In genomic region chr2:58633576-58634365, GRCh38 we compare ENCODE assay signal across 14 cellular contexts.
DNase-seq lines count a peak whose midpoint lies in the region; ATAC-seq, FAIRE-seq and TF ChIP-seq lines count a peak whose summit lies in the region.
"Had no signal": no experiment of that assay in that cellular context is flagged by ENCODE, and none has a peak within 500 bp of the region (broad histone marks: within the 10 kb centered on the region; RNA-seq: fewer than 3 reads in every experiment).

No MANE protein-coding gene starts in this region.

- no peaks in the 10 kb centered on the region for H3K9me2 ChIP-seq in OCI-LY7 (ENCODE audit: insufficient read depth, low read length)

- H4K20me1 ChIP-seq in HepG2 (ENCODE audit: insufficient read depth, low read length) (no peaks in the 10 kb centered on the region), OCI-LY7 (ENCODE audit: insufficient read depth, low read length) (no peaks in the 10 kb centered on the region)

- no peak overlapping the region for H3K4me3 ChIP-seq in HepG2 (replicated peaks in 1 of 3; ENCODE audit: insufficient read depth in 1 of 3, low read depth in 2 of 3, low read length in 3 of 3)
- H3K4me3 ChIP-seq in right lobe of liver: no peak overlapping the region
- no peak overlapping the region for H3K4me3 ChIP-seq in OCI-LY7 (ENCODE audit: low read depth, low read length, poor library complexity, severe bottlenecking)
- H3K4me3 ChIP-seq: thoracic aorta had no signal

- H3K4me1 ChIP-seq in HepG2 (ENCODE audit: insufficient read depth, low read length) (no peaks in the 10 kb centered on the region), right lobe of liver (no peaks in the 10 kb centered on the region), OCI-LY7 (ENCODE audit: insufficient read depth, low read length, poor library complexity, severe bottlenecking) (no peaks in the 10 kb centered on the region)

- H3K9me3 ChIP-seq in HepG2 (ENCODE audit: low read length) (no peaks in the 10 kb centered on the region), right lobe of liver (no peaks in the 10 kb centered on the region), OCI-LY7 (ENCODE audit: low read length) (no peaks in the 10 kb centered on the region)
- H3K9me3 ChIP-seq: thoracic aorta had no signal

- no peaks in the 10 kb centered on the region for H3K79me2 ChIP-seq in HepG2 (ENCODE audit: insufficient read depth, low read length)
- no peaks in the 10 kb centered on the region for H3K79me2 ChIP-seq in OCI-LY7 (ENCODE audit: insufficient read depth, low read depth, low read length)

- no peaks in the 10 kb centered on the region for H3K36me3 ChIP-seq in HepG2 (replicated peaks in 1 of 2; ENCODE audit: control insufficient read depth in 1 of 2, insufficient read depth in 2 of 2, low read length in 2 of 2)
- no peaks in the 10 kb centered on the region for H3K36me3 ChIP-seq in right lobe of liver
- H3K36me3 ChIP-seq in OCI-LY7 (ENCODE audit: insufficient read depth, low read length): no peaks in the 10 kb centered on the region
- H3K36me3 ChIP-seq: thoracic aorta had no signal

- no peak overlapping the region for H3K9ac ChIP-seq in HepG2 (ENCODE audit: insufficient read depth, low read depth, low read length)

- H3K27me3 ChIP-seq in HepG2 (ENCODE audit: control insufficient read depth in 1 of 2, insufficient read depth in 2 of 2, low read length in 2 of 2): no peaks in the 10 kb centered on the region
- no peaks in the 10 kb centered on the region for H3K27me3 ChIP-seq in right lobe of liver

- POLR2A ChIA-PET in HepG2 (lab: Yijun Ruan, JAX) (no interaction called here), OCI-LY7 (lab: Charles Lee) (interaction anchor here (0.7 to 1.1 kb wide), 4 partner anchors 12 to 132 kb away, joined by 3 to 4 read pairs (median 4); no protein-coding TSS in a partner anchor)

- TF ChIP-seq POLR2A in HepG2 (IDR thresholded peaks at IDR 0.05; ENCODE audit: insufficient read depth in 1 of 2, low read depth in 2 of 2, low read length in 2 of 2): no peak
- TF ChIP-seq POLR2A in right lobe of liver (IDR thresholded peaks at IDR 0.05): no peak

- TF ChIP-seq CTCF in HepG2 (CRISPR knock-in tag; IDR thresholded peaks at IDR 0.05) (no peak), right lobe of liver (IDR thresholded peaks at IDR 0.05) (no peak), OCI-LY7 (conservative IDR thresholded peaks at IDR 0.05; ENCODE audit: low read length) (no peak)

- no TSS peak for BruUV-seq in HepG2 (replicated peaks; lab: Mats Ljungman, UMichigan)
- no TSS peak for BruUV-seq in OCI-LY7 (replicated peaks; lab: Mats Ljungman, UMichigan)

- CTCF ChIA-PET in HepG2 (lab: Yijun Ruan, JAX; ENCODE audit: low intra/inter-chr PET ratio, low total read pairs) (no interaction called here), OCI-LY7 (lab: Charles Lee; ENCODE audit: unreplicated experiment) (no interaction called here)

- no peak overlapping the region for H2AFZ ChIP-seq in HepG2 (ENCODE audit: low read length)
- no peak overlapping the region for H2AFZ ChIP-seq in OCI-LY7 (ENCODE audit: low read length)

- ATAC-seq in HepG2 (no peak), right lobe of liver (no peak)
- ATAC-seq: activated CD8-positive, alpha-beta T cell treated with anti-CD3 and anti-CD28 coated beads, Interleukin-2, amount 10 ng/mL, durations not matched to agents 7 days and 5 days; sciatic nerve had no signal

- WGBS in HepG2 (ENCODE audit: low lambda C conversion rate): under 1% methylated on average over 3 of the region's 3 CpGs
- WGBS in right lobe of liver (ENCODE audit: insufficient coverage, low coverage, low lambda C conversion rate, missing lambda C conversion rate): 52% methylated on average over 3 of the region's 3 CpGs

- peak; percentile 14 for DNase-seq in HepG2 (ENCODE audit: low spot score)
- no peak for DNase-seq in right lobe of liver
- DNase-seq in SW480 (ENCODE audit: low spot score): peak; percentile 27
- peak; percentile 18 for DNase-seq in fibroblast of the conjunctiva (ENCODE audit: low read depth)
- peak; percentile 43 for DNase-seq in urothelium cell line (ENCODE audit: low spot score)
- DNase-seq in OCI-M1 (lab: John Stamatoyannopoulos, UW): no peak
- DNase-seq in OCI-LY7 (ENCODE audit: low spot score): no peak
- DNase-seq in activated naive CD4-positive, alpha-beta T cell treated with anti-CD3 and anti-CD28 coated beads, Interleukin-2, amount 50 U/mL, for 16 hours: no peak
- DNase-seq: activated CD8-positive, alpha-beta T cell treated with anti-CD3 and anti-CD28 coated beads, Interleukin-2, amount 10 ng/mL, durations not matched to agents 7 days and 5 days; activated naive CD4-positive, alpha-beta T cell treated with anti-CD3 and anti-CD28 coated beads for 36 hours; NCI-H187 had no signal

- TF ChIP-seq EP300 in HepG2 (IDR thresholded peaks at IDR 0.05; ENCODE audit: low read depth in 2 of 2, low read length in 2 of 2) (no peak), HepG2 (CRISPR knock-in tag; IDR thresholded peaks at IDR 0.05; ENCODE audit: borderline replicate concordance) (no peak)

- TF ChIP-seq RAD21 in HepG2 (CRISPR knock-in tag; IDR thresholded peaks at IDR 0.05): no peak

- no peak for FAIRE-seq in HepG2 (lab: Jason Lieb, UNC)
- no peak for FAIRE-seq in urothelium cell line (lab: Jason Lieb, UNC)
- FAIRE-seq: A204.1 had no signal

- in situ Hi-C loops in HepG2 (cut with HindIII; ENCODE audit: extremely low pct_ligation_motif_present, low pct_unique_long_range_greater_than_20kb): no loop called here

- H3K27ac ChIP-seq in HepG2 (ENCODE audit: extremely low read length, insufficient read depth, low read length) (no peak overlapping the region), right lobe of liver (no peak overlapping the region), OCI-LY7 (ENCODE audit: low read depth, low read length, poor library complexity, severe bottlenecking) (no peak overlapping the region)
- H3K27ac ChIP-seq: thoracic aorta had no signal

- intact Hi-C loops in HepG2 (cut with micrococcal nuclease; ENCODE audit: unreplicated experiment) (no loop called here), right lobe of liver (cut with DNase I) (no loop called here), OCI-LY7 (cut with micrococcal nuclease; ENCODE audit: unreplicated experiment) (no loop called here)

- H3K4me2 ChIP-seq in HepG2 (ENCODE audit: low read depth, low read length): no peak overlapping the region
- no peak overlapping the region for H3K4me2 ChIP-seq in OCI-LY7 (ENCODE audit: low read length)

TF ChIP-seq in HepG2, 621 proteins besides CTCF, POLR2A, EP300 and RAD21 (continues in another document):
- TF ChIP-seq HCFC1 (IDR thresholded peaks at IDR 0.05; ENCODE audit: low read depth, low read length) (no peak), RNF2 (conservative IDR thresholded peaks at IDR 0.05; ENCODE audit: low read depth) (no peak), ZBTB39 (CRISPR knock-in tag; IDR thresholded peaks at IDR 0.05) (no peak), ARHGAP35 (CRISPR knock-in tag; IDR thresholded peaks at IDR 0.05; ENCODE audit: borderline replicate concordance) (no peak), ZNF10 (CRISPR knock-in tag; IDR thresholded peaks at IDR 0.05; ENCODE audit: borderline replicate concordance, low read depth) (no peak), BRD4 (CRISPR knock-in tag; IDR thresholded peaks at IDR 0.05) (no peak), HMG20B (CRISPR knock-in tag; conservative IDR thresholded peaks at IDR 0.05) (no peak), JARID2 (CRISPR knock-in tag; IDR thresholded peaks at IDR 0.05; ENCODE audit: insufficient replicate concordance) (no peak), PAX8 (CRISPR knock-in tag; IDR thresholded peaks at IDR 0.05; ENCODE audit: borderline replicate concordance) (no peak), PRDM15 (CRISPR knock-in tag; IDR thresholded peaks at IDR 0.05) (no peak), SIX4 (CRISPR knock-in tag; IDR thresholded peaks at IDR 0.05) (no peak), TAF15 (IDR thresholded peaks at IDR 0.05; ENCODE audit: low read depth, low read length, poor library complexity, severe bottlenecking) (no peak)

Comparison
In these comparisons a context has a peak if more than half of its experiments do, and no peak if none do; other contexts are left out.
1. DNase-seq: peak in HepG2 (single experiment), SW480 (single experiment), fibroblast of the conjunctiva (single experiment) and urothelium cell line (single experiment); none in right lobe of liver (0 of 3), OCI-M1 (single experiment), OCI-LY7 (single experiment) and activated naive CD4-positive, alpha-beta T cell treated with anti-CD3 and anti-CD28 coated beads, Interleukin-2, amount 50 U/mL, for 16 hours (single experiment).